In genomic region chr12:6935551-6936377, GRCh38 we compare ENCODE assay signal across 11 cellular contexts. TPM values are rescaled to one million over a fixed set of nuclear protein-coding genes. Genes with fewer than 3 reads are reported as not detected.
DNase-seq lines count a peak whose midpoint lies in the region; ATAC-seq and TF ChIP-seq lines count a peak whose summit lies in the region.
"Had no signal": no experiment of that assay in that cellular context is flagged by ENCODE, and none has a peak within 500 bp of the region (broad histone marks: within the 10 kb centered on the region; RNA-seq: fewer than 3 reads in every experiment).

No MANE protein-coding gene starts in this region.

- H2AFZ ChIP-seq in mesenchymal stem cell (ENCODE audit: low read depth, low read length), result no peak overlapping the region

- H2AK5ac ChIP-seq in mesenchymal stem cell (ENCODE audit: low read length, severe bottlenecking), result no peak overlapping the region

- peak overlapping the region; percentile 5 for H3K4me3 ChIP-seq in GM12875 (ENCODE audit: low read depth, low read length)
- H3K4me3 ChIP-seq in mesenchymal stem cell (ENCODE audit: insufficient read depth in 1 of 2, low read depth in 1 of 2, low read length in 2 of 2), result no peak overlapping the region

- H3K23ac ChIP-seq in mesenchymal stem cell (ENCODE audit: low read length in 2 of 2), result no peak overlapping the region

- H3K14ac ChIP-seq in mesenchymal stem cell (ENCODE audit: low read length in 2 of 2), result no peak overlapping the region

- H3K27ac Mint-ChIP-seq in activated naive CD4-positive, alpha-beta T cell treated with anti-CD3 and anti-CD28 coated beads, Interleukin-2, amount 50 U/mL, for 72 hours, result peak overlapping the region; percentile 95 to 98

- H3K27me3 ChIP-seq in mesenchymal stem cell (ENCODE audit: control insufficient read depth in 1 of 2, insufficient read depth in 1 of 2, low read length in 2 of 2), result no peaks in the 10 kb centered on the region

- TF ChIP-seq CTCF in 22Rv1 (IDR thresholded peaks at IDR 0.05), result no peak
- no peak for TF ChIP-seq CTCF in GM12875 (IDR thresholded peaks at IDR 0.05; ENCODE audit: borderline replicate concordance, insufficient read depth, low read depth, low read length)

- 87% methylated on average over 16 of the region's 16 CpGs for WGBS in mesenchymal stem cell

- no peak overlapping the region for H3K4me2 ChIP-seq in mesenchymal stem cell (ENCODE audit: low read length, poor library complexity, severe bottlenecking)

- no peak overlapping the region for H4K8ac ChIP-seq in mesenchymal stem cell (ENCODE audit: low read length)

- H3K18ac ChIP-seq in mesenchymal stem cell (ENCODE audit: low read depth in 1 of 2, low read length in 2 of 2), result no peak overlapping the region

- H3K4ac ChIP-seq in mesenchymal stem cell (ENCODE audit: low read depth in 1 of 2, low read length in 2 of 2), result no peak overlapping the region

- ATAC-seq in activated naive CD4-positive, alpha-beta T cell treated with anti-CD3 and anti-CD28 coated beads, Interleukin-2, amount 50 U/mL, for 72 hours, result no peak
- ATAC-seq in HG03135 (IDR thresholded peaks at IDR 0.05; ENCODE audit: unreplicated experiment), result no peak

- no peak overlapping the region for H2BK12ac ChIP-seq in mesenchymal stem cell (ENCODE audit: low read length in 2 of 2)

- no peak overlapping the region for H2BK120ac ChIP-seq in mesenchymal stem cell (ENCODE audit: low read depth, low read length)

- no peak for DNase-seq in activated naive CD4-positive, alpha-beta T cell treated with anti-CD3 and anti-CD28 coated beads, Interleukin-2, amount 50 U/mL, for 72 hours (ENCODE audit: low spot score in 2 of 2)
- no peak for DNase-seq in mesenchymal stem cell
- no peak for DNase-seq in HPDE6-E6E7 (ENCODE audit: extremely low spot score)
- no peak for DNase-seq in kidney glomerular epithelial cell (lab: John Stamatoyannopoulos, UW)
- DNase-seq in NCI-H1930 (lab: John Stamatoyannopoulos, UW), result no peak
- DNase-seq: NCI-H2081 treated with DMSO at 0.1 percent for 48 hours had no signal

- H4K91ac ChIP-seq in mesenchymal stem cell (ENCODE audit: low read length), result no peak overlapping the region

- peaks cover 16 to 30% of the 10 kb centered on the region in 2 donors for H3K36me3 Mint-ChIP-seq in activated naive CD4-positive, alpha-beta T cell treated with anti-CD3 and anti-CD28 coated beads, Interleukin-2, amount 50 U/mL, for 72 hours

- no peak overlapping the region for H2BK5ac ChIP-seq in mesenchymal stem cell (ENCODE audit: low read depth, low read length, poor library complexity, severe bottlenecking)

- H3K9me3 Mint-ChIP-seq in activated naive CD4-positive, alpha-beta T cell treated with anti-CD3 and anti-CD28 coated beads, Interleukin-2, amount 50 U/mL, for 72 hours, result no peaks in the 10 kb centered on the region

- H3K4me1 ChIP-seq in mesenchymal stem cell (ENCODE audit: control insufficient read depth, insufficient read depth, low read depth, low read length), result peaks cover 32% of the 10 kb centered on the region

- peaks cover 59 to 74% of the 10 kb centered on the region in 2 experiments for H3K36me3 ChIP-seq in mesenchymal stem cell (ENCODE audit: control insufficient read depth in 1 of 2, insufficient read depth in 2 of 2, low read depth in 1 of 2, low read length in 2 of 2)

- H3K27ac ChIP-seq in 22Rv1 (peak overlapping the region; percentile 100), mesenchymal stem cell (ENCODE audit: low read length, poor library complexity, severe bottlenecking) (no peak overlapping the region)

- H3K9me3 ChIP-seq in mesenchymal stem cell (ENCODE audit: control insufficient read depth, low read length), result no peaks in the 10 kb centered on the region

- peaks cover 9% of the 10 kb centered on the region for H3K79me1 ChIP-seq in mesenchymal stem cell (replicated peaks; ENCODE audit: low read length, poor library complexity, severe bottlenecking)

- peak overlapping the region; percentile 68 for H3K9ac ChIP-seq in mesenchymal stem cell (ENCODE audit: low read length)

- no peak overlapping the region for H2BK15ac ChIP-seq in mesenchymal stem cell (ENCODE audit: low read depth, poor library complexity, severe bottlenecking)

RNA-seq across cellular contexts. Expression of gene RNU7-1, which starts 7.9 kb away (rescaled TPM):
- not detected for total RNA-seq in activated naive CD4-positive, alpha-beta T cell treated with anti-CD3 and anti-CD28 coated beads, Interleukin-2, amount 50 U/mL, for 72 hours
- not detected for polyA plus RNA-seq in mesenchymal stem cell (2013, experiment 1 of 2)
- not detected for polyA plus RNA-seq in mesenchymal stem cell (2013, experiment 2 of 2)
- total RNA-seq: fibroblast of villous mesenchyme, mucosa of gallbladder had no signal

RNA-seq across cellular contexts. Expression of gene ATN1, which starts 8.0 kb away (rescaled TPM):
- total RNA-seq in activated naive CD4-positive, alpha-beta T cell treated with anti-CD3 and anti-CD28 coated beads, Interleukin-2, amount 50 U/mL, for 72 hours, result 10 to 100 TPM; 29.9 to 73.5 TPM
- polyA plus RNA-seq in mesenchymal stem cell (2013, experiment 1 of 2), result 119 TPM
- 111 TPM for polyA plus RNA-seq in mesenchymal stem cell (2013, experiment 2 of 2)

RNA-seq across cellular contexts. Expression of gene C12orf57, which starts 8.1 kb away (rescaled TPM):
- 100 to 1,000 TPM; 229 to 609 TPM for total RNA-seq in activated naive CD4-positive, alpha-beta T cell treated with anti-CD3 and anti-CD28 coated beads, Interleukin-2, amount 50 U/mL, for 72 hours
- polyA plus RNA-seq in mesenchymal stem cell (2013, experiment 1 of 2), result 186 TPM
- polyA plus RNA-seq in mesenchymal stem cell (2013, experiment 2 of 2), result 188 TPM

RNA-seq across cellular contexts. Expression of gene PTPN6, which starts 15.4 kb away (rescaled TPM):
- 100 to 1,000 TPM; 320 to 609 TPM for total RNA-seq in activated naive CD4-positive, alpha-beta T cell treated with anti-CD3 and anti-CD28 coated beads, Interleukin-2, amount 50 U/mL, for 72 hours
- polyA plus RNA-seq in mesenchymal stem cell (2013, experiment 1 of 2), result 0.73 TPM
- 1.2 TPM for polyA plus RNA-seq in mesenchymal stem cell (2013, experiment 2 of 2)
- total RNA-seq: fibroblast of villous mesenchyme had no signal

RNA-seq across cellular contexts. Expression of gene ENO2, which starts 21.4 kb away (rescaled TPM):
- total RNA-seq in activated naive CD4-positive, alpha-beta T cell treated with anti-CD3 and anti-CD28 coated beads, Interleukin-2, amount 50 U/mL, for 72 hours, result 100 to 1,000 TPM; 264 to 314 TPM
- polyA plus RNA-seq in mesenchymal stem cell (2013, experiment 1 of 2), result 22.7 TPM
- polyA plus RNA-seq in mesenchymal stem cell (2013, experiment 2 of 2), result 20.2 TPM
